8 cellular contexts compared by ENCODE assay signal in genomic region chr1:171251741-171252300, GRCh38. TPM values are rescaled to one million over a fixed set of nuclear protein-coding genes. Genes with fewer than 3 reads are reported as not detected.
DNase-seq lines count a peak whose midpoint lies in the region; ATAC-seq and TF ChIP-seq lines count a peak whose summit lies in the region.

No MANE protein-coding gene starts in this region.

- ATAC-seq in GM21717 (IDR thresholded peaks at IDR 0.05; ENCODE audit: unreplicated experiment), result peak; percentile 10
- ATAC-seq in activated naive CD8-positive, alpha-beta T cell treated with anti-CD3 and anti-CD28 coated beads, Interleukin-2, amount 50 U/mL, for 24 hours, result no peak
- ATAC-seq in HG03457 (IDR thresholded peaks at IDR 0.05; ENCODE audit: unreplicated experiment), result no peak

- H3F3A ChIP-seq in smooth muscle cell (ENCODE audit: low read depth), result no peaks in the 10 kb centered on the region

- H3K27me3 Mint-ChIP-seq in activated naive CD8-positive, alpha-beta T cell treated with anti-CD3 and anti-CD28 coated beads, Interleukin-2, amount 50 U/mL, for 24 hours, result peaks cover 34% of the 10 kb centered on the region

- WGBS in iPS DF 6.9 (ENCODE audit: insufficient coverage, insufficient read length), result no CpG with 5 or more reads among the region's 14 CpGs
- WGBS in smooth muscle cell (ENCODE audit: low lambda C conversion rate), result 26% methylated on average over 14 of the region's 14 CpGs

- peak overlapping the region; percentile 100 for H3K4me2 ChIP-seq in smooth muscle cell

- no peaks in the 10 kb centered on the region for H3K36me3 Mint-ChIP-seq in activated naive CD8-positive, alpha-beta T cell treated with anti-CD3 and anti-CD28 coated beads, Interleukin-2, amount 50 U/mL, for 24 hours (ENCODE audit: low read depth)

- H3K4me1 ChIP-seq in iPS DF 6.9 (ENCODE audit: control insufficient read depth, insufficient read depth, low read length), result peaks cover 1% of the 10 kb centered on the region; the same call in 1 of the 2 replicates
- H3K4me1 ChIP-seq in smooth muscle cell (ENCODE audit: low read depth), result no peaks in the 10 kb centered on the region

- peak overlapping the region; percentile 60 for H3K9ac ChIP-seq in smooth muscle cell (ENCODE audit: low read depth)

- peak; percentile 61 for TF ChIP-seq CTCF in smooth muscle cell (IDR thresholded peaks at IDR 0.05; ENCODE audit: borderline replicate concordance, insufficient read depth, poor library complexity, severe bottlenecking)

- no peaks in the 10 kb centered on the region for H3K79me2 ChIP-seq in smooth muscle cell (ENCODE audit: low read depth)

- H3K36me3 ChIP-seq in iPS DF 6.9 (ENCODE audit: control insufficient read depth, insufficient read depth, low read length), result no peaks in the 10 kb centered on the region
- H3K36me3 ChIP-seq in smooth muscle cell (ENCODE audit: low read depth), result no peaks in the 10 kb centered on the region

- peak overlapping the region; percentile 78 for H3K4me3 Mint-ChIP-seq in activated naive CD8-positive, alpha-beta T cell treated with anti-CD3 and anti-CD28 coated beads, Interleukin-2, amount 50 U/mL, for 24 hours

- H3K4me1 Mint-ChIP-seq in activated naive CD8-positive, alpha-beta T cell treated with anti-CD3 and anti-CD28 coated beads, Interleukin-2, amount 50 U/mL, for 24 hours, result peaks cover 7% of the 10 kb centered on the region

- peak; percentile 32 for DNase-seq in ELF-1 (ENCODE audit: low read depth, low spot score)
- DNase-seq in NCI-H2227 treated with DMSO at 0.1 percent for 48 hours (lab: John Stamatoyannopoulos, UW), result peak; percentile 6
- DNase-seq in activated naive CD8-positive, alpha-beta T cell treated with anti-CD3 and anti-CD28 coated beads, Interleukin-2, amount 50 U/mL, for 24 hours, result peak; percentile 42
- no peak for DNase-seq in iPS DF 6.9 (ENCODE audit: low read depth, low spot score)
- DNase-seq in smooth muscle cell (lab: John Stamatoyannopoulos, UW; ENCODE audit: unreplicated experiment), result no peak
- no peak for DNase-seq in cerebellar cortex (ENCODE audit: low spot score)

- H3K27ac Mint-ChIP-seq in activated naive CD8-positive, alpha-beta T cell treated with anti-CD3 and anti-CD28 coated beads, Interleukin-2, amount 50 U/mL, for 24 hours, result no peak overlapping the region

- no peaks in the 10 kb centered on the region for H4K20me1 ChIP-seq in smooth muscle cell (ENCODE audit: low read depth)

- no peaks in the 10 kb centered on the region for H3K9me3 Mint-ChIP-seq in activated naive CD8-positive, alpha-beta T cell treated with anti-CD3 and anti-CD28 coated beads, Interleukin-2, amount 50 U/mL, for 24 hours

- peak overlapping the region; percentile 18; the same call in 1 of the 2 replicates for H3K4me3 ChIP-seq in iPS DF 6.9 (ENCODE audit: low read length)
- H3K4me3 ChIP-seq in smooth muscle cell, result peak overlapping the region; percentile 92

- no peak overlapping the region for H3K27ac ChIP-seq in iPS DF 6.9 (ENCODE audit: low read length)
- H3K27ac ChIP-seq in smooth muscle cell (ENCODE audit: low read depth), result no peak overlapping the region

- H2AFZ ChIP-seq in smooth muscle cell (ENCODE audit: low read depth), result peak overlapping the region; percentile 99

- H3K9me3 ChIP-seq in iPS DF 6.9 (ENCODE audit: control insufficient read depth, insufficient read depth, low read length), result no peaks in the 10 kb centered on the region
- H3K9me3 ChIP-seq in smooth muscle cell (replicated peaks; ENCODE audit: low read depth), result no peaks in the 10 kb centered on the region

- H3K27me3 ChIP-seq in iPS DF 6.9 (ENCODE audit: control insufficient read depth, insufficient read depth, low read length) (no peaks in the 10 kb centered on the region), smooth muscle cell (ENCODE audit: low read depth) (peaks cover 8% of the 10 kb centered on the region)

RNA-seq across cellular contexts. Expression of gene FMO1, which starts 3.5 kb away (rescaled TPM):
- total RNA-seq in smooth muscle cell, result not detected in 2 replicates
- not detected in 2 replicates for polyA plus RNA-seq in smooth muscle cell

Comparison
In these comparisons a context has a peak if more than half of its experiments do, and no peak if none do; other contexts are left out.
1. DNase-seq: peak in ELF-1 (single experiment), NCI-H2227 treated with DMSO at 0.1 percent for 48 hours (single experiment) and activated naive CD8-positive, alpha-beta T cell treated with anti-CD3 and anti-CD28 coated beads, Interleukin-2, amount 50 U/mL, for 24 hours (single experiment); none in iPS DF 6.9 (single experiment), smooth muscle cell (single experiment) and cerebellar cortex (single experiment).